Comparison of ENCODE assay signal across 15 cellular contexts in genomic region chr7:29915481-29916215, GRCh38.
A peak's percentile ranks its signal among the peaks of the same experiment; 100 is the strongest.
DNase-seq lines count a peak whose midpoint lies in the region; ATAC-seq and TF ChIP-seq lines count a peak whose summit lies in the region.
"Had no signal": no experiment of that assay in that cellular context is flagged by ENCODE, and none has a peak within 500 bp of the region (broad histone marks: within the 10 kb centered on the region; RNA-seq: fewer than 3 reads in every experiment).

No MANE protein-coding gene starts in this region.

- DNase-seq in glutamatergic neuron: no peak
- DNase-seq in stromal cell of bone marrow (ENCODE audit: low read depth): peak; percentile 19
- no peak for DNase-seq in SIG-M5 treated with dmso at 0.1 percent for 504 hours (lab: John Stamatoyannopoulos, UW; ENCODE audit: unreplicated experiment)
- no peak for DNase-seq in hippocampal formation (lab: John Stamatoyannopoulos, UW)
- DNase-seq: Caco-2, NCI-H2227 treated with DMSO at 0.1 percent for 48 hours, substantia nigra had no signal

- peaks cover 14% of the 10 kb centered on the region for H3K4me1 Mint-ChIP-seq in glutamatergic neuron (ENCODE audit: low read depth, unreplicated experiment)

- POLR2A ChIA-PET in HEK293 (lab: Yijun Ruan, JAX): no interaction called here

- peak overlapping the region; percentile 57 for H3K4me3 Mint-ChIP-seq in glutamatergic neuron (ENCODE audit: unreplicated experiment)
- H3K4me3 Mint-ChIP-seq: activated naive CD8-positive, alpha-beta T cell had no signal

- no peaks in the 10 kb centered on the region for H3K9me3 Mint-ChIP-seq in glutamatergic neuron (ENCODE audit: unreplicated experiment)

- H3K36me3 ChIP-seq in HEK293 (ENCODE audit: control insufficient read depth in 2 of 2, insufficient read depth in 1 of 2, low read length in 2 of 2): peaks cover 4 to 19% of the 10 kb centered on the region in 2 experiments; a peak in 1 of 3 replicates

- CTCF ChIA-PET in HEK293 (lab: Yijun Ruan, JAX): interaction anchor here (0.6 to 1.3 kb wide), 3 partner anchors 73 to 993 kb away, joined by 3 to 4 read pairs (median 3); no protein-coding TSS in a partner anchor

- no peak for ATAC-seq in GM21737 (IDR thresholded peaks at IDR 0.05; ENCODE audit: unreplicated experiment)
- ATAC-seq in HG02938 (IDR thresholded peaks at IDR 0.05; ENCODE audit: unreplicated experiment): no peak
- ATAC-seq: GM12878, HCT116 had no signal

- no peak overlapping the region for H3K4me3 ChIP-seq in HEK293 (ENCODE audit: low read depth, low read length)
- H3K4me3 ChIP-seq: GM12878 had no signal

- no peak overlapping the region for H3K27ac ChIP-seq in HEK293 (ENCODE audit: extremely low read depth, low read depth, low read length)
- peak overlapping the region; percentile 46 for H3K27ac ChIP-seq in angular gyrus (ENCODE audit: low read depth, low read length)
- H3K27ac ChIP-seq: RWPE1 had no signal

- H3K9me3 ChIP-seq in HEK293 (ENCODE audit: control insufficient read depth, insufficient read depth, low read depth, low read length): no peaks in the 10 kb centered on the region
- H3K9me3 ChIP-seq: Caco-2 had no signal

- no peaks in the 10 kb centered on the region for H3K36me3 Mint-ChIP-seq in glutamatergic neuron (ENCODE audit: unreplicated experiment)
- H3K36me3 Mint-ChIP-seq: activated naive CD8-positive, alpha-beta T cell had no signal

- H3K27ac Mint-ChIP-seq in glutamatergic neuron (ENCODE audit: unreplicated experiment): peak overlapping the region; percentile 70
- H3K27ac Mint-ChIP-seq: activated naive CD8-positive, alpha-beta T cell had no signal

- peaks cover 2% of the 10 kb centered on the region for H3K27me3 Mint-ChIP-seq in glutamatergic neuron (ENCODE audit: unreplicated experiment)
- H3K27me3 Mint-ChIP-seq: activated naive CD8-positive, alpha-beta T cell had no signal

- no peak for TF ChIP-seq CTCF in HEK293 (tag by site-specific recombination; IDR thresholded peaks at IDR 0.05)
- TF ChIP-seq CTCF in glutamatergic neuron (IDR thresholded peaks at IDR 0.05; ENCODE audit: partially characterized antibody, unreplicated experiment): no peak

- H3K4me1 ChIP-seq in HEK293 (ENCODE audit: control insufficient read depth, insufficient read depth, low read length): peaks cover 3% of the 10 kb centered on the region
- H3K4me1 ChIP-seq: Caco-2 had no signal

TF ChIP-seq in HEK293, 187 proteins besides CTCF, POLR2A, EP300 and RAD21:
- no peak for TF ChIP-seq ZNF48 (tag by site-specific recombination; IDR thresholded peaks at IDR 0.05)
- TF ChIP-seq MEIS1 (CRISPR knock-in tag; IDR thresholded peaks at IDR 0.05; ENCODE audit: borderline replicate concordance): no peak
- TF ChIP-seq ZNF449 (tag by site-specific recombination; IDR thresholded peaks at IDR 0.05): no peak
- no peak for TF ChIP-seq KLF8 (tag by site-specific recombination; IDR thresholded peaks at IDR 0.05)
- no peak for TF ChIP-seq ZNF777 (tag by site-specific recombination; IDR thresholded peaks at IDR 0.05; ENCODE audit: borderline replicate concordance)
- TF ChIP-seq HIC1 (tag by site-specific recombination; IDR thresholded peaks at IDR 0.05): no peak
- TF ChIP-seq ZNF600 (tag by site-specific recombination; IDR thresholded peaks at IDR 0.05): peak; percentile 42; the same call in 1 of the 2 replicates
